In genomic region chr3:73497646-73498406, GRCh38 we compare ENCODE assay signal across 20 cellular contexts.
A peak's percentile ranks its signal among the peaks of the same experiment; 100 is the strongest.
DNase-seq lines count a peak whose midpoint lies in the region; ATAC-seq, FAIRE-seq and TF ChIP-seq lines count a peak whose summit lies in the region.
"Had no signal": no experiment of that assay in that cellular context is flagged by ENCODE, and none has a peak within 500 bp of the region (broad histone marks: within the 10 kb centered on the region; RNA-seq: fewer than 3 reads in every experiment).

No MANE protein-coding gene starts in this region.

- H3K27ac ChIP-seq in left ventricle myocardium inferior (replicated peaks) (peak overlapping the region; percentile 76), esophagus muscularis mucosa (replicated peaks in 1 of 4) (no peak overlapping the region)
- H3K27ac ChIP-seq: BLaER1 had no signal

- peaks cover 14% of the 10 kb centered on the region for H3K27me3 Mint-ChIP-seq in stimulated activated memory B cell treated with anti-CD40 and anti-IgM and Interleukin-4, amounts not matched to agents 10 μg/mL and 1 μg/mL and 100 μg/mL, for 72 hours

- intact Hi-C loops in left ventricle myocardium inferior (cut with micrococcal nuclease) (no loop called here), left ventricle myocardium superior (cut with micrococcal nuclease) (no loop called here), esophagus muscularis mucosa (cut with DNase I) (no loop called here)

- ATAC-seq in left ventricle myocardium superior, result no peak
- peak; percentile 17 for ATAC-seq in stimulated activated memory B cell treated with anti-CD40 and anti-IgM and Interleukin-4, amounts not matched to agents 10 μg/mL and 1 μg/mL and 100 μg/mL, for 72 hours
- no peak for ATAC-seq in HG03439 (IDR thresholded peaks at IDR 0.05; ENCODE audit: unreplicated experiment)
- ATAC-seq: HCT116 had no signal

- WGBS in esophagus muscularis mucosa, result 83% methylated on average over 13 of the region's 13 CpGs

- no peak overlapping the region for H3K27ac Mint-ChIP-seq in stimulated activated memory B cell treated with anti-CD40 and anti-IgM and Interleukin-4, amounts not matched to agents 10 μg/mL and 1 μg/mL and 100 μg/mL, for 72 hours

- TF ChIP-seq EP300 in esophagus muscularis mucosa (IDR thresholded peaks at IDR 0.05), result no peak

- no peak for TF ChIP-seq POLR2A in esophagus muscularis mucosa (IDR thresholded peaks at IDR 0.05; ENCODE audit: low read depth)

- TF ChIP-seq CTCF in left ventricle myocardium inferior (IDR thresholded peaks at IDR 0.05; ENCODE audit: borderline replicate concordance) (no peak), esophagus muscularis mucosa (IDR thresholded peaks at IDR 0.05) (no peak)

- no peaks in the 10 kb centered on the region for H3K9me3 Mint-ChIP-seq in stimulated activated memory B cell treated with anti-CD40 and anti-IgM and Interleukin-4, amounts not matched to agents 10 μg/mL and 1 μg/mL and 100 μg/mL, for 72 hours
- H3K9me3 Mint-ChIP-seq: CD14-positive monocyte; CD4-positive, alpha-beta memory T cell had no signal

- H3K27me3 ChIP-seq in left ventricle myocardium inferior (ENCODE audit: low read depth) (no peaks in the 10 kb centered on the region), esophagus muscularis mucosa (no peaks in the 10 kb centered on the region)
- H3K27me3 ChIP-seq: BLaER1 had no signal

- H3K4me1 ChIP-seq in left ventricle myocardium inferior, result peaks cover 77% of the 10 kb centered on the region
- peaks cover 43 to 94% (median 80%) of the 10 kb centered on the region in 4 donors for H3K4me1 ChIP-seq in esophagus muscularis mucosa
- H3K4me1 ChIP-seq: BLaER1 had no signal

- DNase-seq in left ventricle myocardium inferior (no peak), left ventricle myocardium superior (no peak), SK-N-DZ (ENCODE audit: low spot score) (peak; percentile 32), esophagus muscularis mucosa (ENCODE audit: extremely low spot score) (peak; percentile 81), mesenteric fat pad (ENCODE audit: low spot score) (no peak), RCC 7860 (ENCODE audit: low spot score) (no peak)
- DNase-seq: 8988T; CD4-positive, alpha-beta memory T cell; DMS153; DMS79; GDM1; GOT3; H7 had no signal

- H3K9me3 ChIP-seq in left ventricle myocardium inferior (replicated peaks) (no peaks in the 10 kb centered on the region), esophagus muscularis mucosa (no peaks in the 10 kb centered on the region)
- H3K9me3 ChIP-seq: BLaER1 had no signal

- no peak for FAIRE-seq in RCC 7860 (lab: Jason Lieb, UNC)
- FAIRE-seq: GM12892, GM18507 had no signal

- H3K4me1 Mint-ChIP-seq in stimulated activated memory B cell treated with anti-CD40 and anti-IgM and Interleukin-4, amounts not matched to agents 10 μg/mL and 1 μg/mL and 100 μg/mL, for 72 hours, result no peaks in the 10 kb centered on the region
- H3K4me1 Mint-ChIP-seq: CD14-positive monocyte; CD4-positive, alpha-beta memory T cell had no signal

- H3K4me3 ChIP-seq in left ventricle myocardium inferior (no peak overlapping the region), esophagus muscularis mucosa (no peak overlapping the region)
- H3K4me3 ChIP-seq: BLaER1 had no signal

- H3K36me3 Mint-ChIP-seq in stimulated activated memory B cell treated with anti-CD40 and anti-IgM and Interleukin-4, amounts not matched to agents 10 μg/mL and 1 μg/mL and 100 μg/mL, for 72 hours, result no peaks in the 10 kb centered on the region
- H3K36me3 Mint-ChIP-seq: CD14-positive monocyte; CD4-positive, alpha-beta memory T cell had no signal

- H3K36me3 ChIP-seq in left ventricle myocardium inferior, result no peaks in the 10 kb centered on the region
- H3K36me3 ChIP-seq in esophagus muscularis mucosa, result no peaks in the 10 kb centered on the region
- H3K36me3 ChIP-seq: BLaER1 had no signal

- H3K4me3 Mint-ChIP-seq in stimulated activated memory B cell treated with anti-CD40 and anti-IgM and Interleukin-4, amounts not matched to agents 10 μg/mL and 1 μg/mL and 100 μg/mL, for 72 hours, result no peak overlapping the region
- H3K4me3 Mint-ChIP-seq: CD14-positive monocyte; CD4-positive, alpha-beta memory T cell had no signal

Comparison
In these comparisons a context has a peak if more than half of its experiments do, and no peak if none do; other contexts are left out.
1. DNase-seq: peak in SK-N-DZ (single experiment) and esophagus muscularis mucosa (single experiment); none in left ventricle myocardium inferior (single experiment), left ventricle myocardium superior (single experiment), mesenteric fat pad (single experiment) and RCC 7860 (single experiment).